ENCODE assay signal across 1 cellular context in the genomic region with DNA sequence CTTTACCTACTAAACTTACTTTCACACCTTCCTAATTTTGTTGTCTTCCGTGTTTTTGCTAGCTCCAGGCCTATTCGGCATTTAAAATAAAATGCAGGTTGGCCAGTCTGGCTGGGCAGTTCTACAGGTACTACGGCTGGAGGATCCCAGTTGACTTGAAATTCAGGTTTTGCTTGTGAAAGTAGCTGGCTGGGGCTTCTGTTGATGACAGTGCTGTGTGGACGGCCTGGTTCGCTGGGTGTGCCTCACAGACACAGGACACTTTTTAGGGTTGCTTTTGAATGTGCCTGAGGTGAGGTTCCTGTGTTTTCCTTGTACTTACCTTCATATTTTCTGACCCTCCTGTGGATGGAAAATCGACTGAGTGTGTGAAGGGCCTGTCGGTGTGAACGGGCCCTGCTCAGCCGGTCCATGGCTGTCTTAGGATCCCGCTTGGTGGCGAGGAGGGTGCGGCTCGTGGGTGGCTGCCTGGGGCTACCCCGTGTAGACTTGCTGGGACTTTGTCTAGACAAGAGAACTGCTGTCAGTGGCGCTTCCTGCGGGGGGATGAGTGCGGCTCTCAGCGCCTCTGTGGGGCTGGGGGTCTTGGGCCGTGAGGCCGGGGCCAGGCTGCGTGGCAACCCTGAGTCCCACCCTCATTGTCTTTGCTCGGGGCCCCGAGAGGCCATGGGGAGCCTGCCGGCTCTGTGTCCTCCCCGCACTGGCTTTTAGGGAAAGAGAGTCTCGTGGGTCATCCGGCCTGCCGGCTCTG.
TF ChIP-seq lines count a peak whose summit lies in the region.

No MANE protein-coding gene starts in this region.

TF ChIP-seq in K562, 482 proteins besides CTCF, POLR2A, EP300 and RAD21 (continued from another document):
- TF ChIP-seq ZBTB33 (CRISPR knock-in tag; IDR thresholded peaks at IDR 0.05) = peak; percentile 58; the same call in 1 of the 2 replicates
